ENCODE assay signal across 13 cellular contexts in the genomic region with DNA sequence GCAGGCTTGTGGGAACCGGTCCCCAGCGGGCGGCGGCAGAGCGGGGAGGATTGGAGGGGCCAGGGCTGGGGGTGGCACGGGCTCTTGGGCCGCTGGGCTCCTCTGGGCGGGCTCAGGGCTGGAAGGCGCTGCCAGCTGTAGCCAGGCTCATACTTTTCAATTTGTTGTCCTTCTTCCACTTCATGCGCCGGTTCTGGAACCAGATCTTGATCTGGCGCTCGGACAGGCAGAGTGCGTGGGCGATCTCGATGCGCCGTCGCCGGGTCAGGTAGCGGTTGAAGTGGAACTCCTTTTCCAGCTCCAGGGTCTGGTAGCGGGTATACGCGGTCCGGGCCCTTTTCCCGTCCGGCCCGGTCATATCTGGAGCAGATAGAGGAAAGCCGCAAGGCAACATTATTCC. TPM values are rescaled to one million over a fixed set of nuclear protein-coding genes. Genes with fewer than 3 reads are reported as not detected.
DNase-seq lines count a peak whose midpoint lies in the region; ATAC-seq and TF ChIP-seq lines count a peak whose summit lies in the region.
"Had no signal": no experiment of that assay in that cellular context is flagged by ENCODE, and none has a peak within 500 bp of the region (broad histone marks: within the 10 kb centered on the region; RNA-seq: fewer than 3 reads in every experiment).

No MANE protein-coding gene starts in this region.

- TF ChIP-seq CTCF in Peyer's patch (IDR thresholded peaks at IDR 0.05) (no peak), fibroblast of mammary gland (conservative IDR thresholded peaks at IDR 0.05; ENCODE audit: control insufficient read depth, insufficient read depth, low read depth, low read length) (no peak), sigmoid colon (IDR thresholded peaks at IDR 0.05) (no peak)

- no peak for TF ChIP-seq EP300 in sigmoid colon (IDR thresholded peaks at IDR 0.05)

- DNase-seq in NCI-H1417 (lab: John Stamatoyannopoulos, UW) (peak in 2 of 3 experiments; percentile 60 to 66), NCI-H1417 treated with DMSO at 0.1 percent for 48 hours (lab: John Stamatoyannopoulos, UW) (no peak), Peyer's patch (peak in 2 of 3 donors; percentile 45 to 47), fibroblast of mammary gland (ENCODE audit: low read depth) (no peak), sigmoid colon (no peak), GDM1 (lab: John Stamatoyannopoulos, UW) (no peak), inferior parietal cortex (ENCODE audit: extremely low spot score) (no peak)
- DNase-seq: COR-L47 had no signal

- no peaks in the 10 kb centered on the region for H3K27me3 ChIP-seq in Peyer's patch
- H3K27me3 ChIP-seq in sigmoid colon = peaks cover 0 to 7% (median 0%) of the 10 kb centered on the region in 3 donors

- H3K9me3 ChIP-seq in Peyer's patch = no peaks in the 10 kb centered on the region
- no peaks in the 10 kb centered on the region for H3K9me3 ChIP-seq in sigmoid colon
- H3K9me3 ChIP-seq: tibial nerve had no signal

- H3K4me3 ChIP-seq in Peyer's patch = peak overlapping the region; percentile 6 to 50 (median 32)
- peak overlapping the region; percentile 46 for H3K4me3 ChIP-seq in fibroblast of mammary gland (ENCODE audit: control insufficient read depth, low read depth, low read length)
- H3K4me3 ChIP-seq in sigmoid colon = peak overlapping the region; percentile 36 to 70 (median 56)

- intact Hi-C loops in sigmoid colon (cut with DNase I) = loop anchor here (2.0 kb wide), 2 partner anchors 99 to 241 kb away; no protein-coding TSS in a partner anchor

- H3K27ac ChIP-seq in Peyer's patch (peak overlapping the region; percentile 34 to 92 (median 62)), sigmoid colon (peak overlapping the region in 3 of 4 donors; percentile 95 to 99 (median 97))
- H3K27ac ChIP-seq: 22Rv1, tibial nerve had no signal

- peaks cover 0 to 45% (median 9%) of the 10 kb centered on the region in 4 donors for H3K4me1 ChIP-seq in Peyer's patch
- peaks cover 0 to 59% (median 48%) of the 10 kb centered on the region in 4 donors for H3K4me1 ChIP-seq in sigmoid colon

- peaks cover 0 to 28% (median 0%) of the 10 kb centered on the region in 3 donors for H3K36me3 ChIP-seq in Peyer's patch
- no peaks in the 10 kb centered on the region for H3K36me3 ChIP-seq in sigmoid colon
- H3K36me3 ChIP-seq: tibial nerve had no signal

- no peak for ATAC-seq in GM18519 (IDR thresholded peaks at IDR 0.05; ENCODE audit: low FRiP score, unreplicated experiment)

- TF ChIP-seq POLR2A in Peyer's patch (IDR thresholded peaks at IDR 0.05) = no peak
- TF ChIP-seq POLR2A in sigmoid colon (IDR thresholded peaks at IDR 0.05) = no peak

- 30 to 74% methylated on average over 29 of the region's 29 CpGs for WGBS in sigmoid colon, 2 donors

RNA-seq across cellular contexts. Expression of a gene that starts 1.5 kb away (rescaled TPM):
- total RNA-seq in Peyer's patch (10 to 100 TPM in 3 of 4 donors, 1 to 10 TPM in 1; 7.7 to 22.5 (median 15.0) TPM), sigmoid colon (1 to 10 TPM; 1.5 to 2.5 (median 2.1) TPM)
- 10 to 100 TPM in 1 of 3 donors, 1 to 10 TPM in 2; 3.2 to 13.9 (median 4.2) TPM for polyA plus RNA-seq in sigmoid colon
- total RNA-seq: activated T-helper 1 cell treated with anti-CD3 and anti-CD28 coated beads, Interleukin-12 subunit alpha, Interleukin-12 subunit beta, Interleukin-2, Interleukin-4 antibody, amounts not matched to agents 30 ng/mL and 10 ng/mL and 1 ng/mL, durations not matched to agents 14 hours and 24 hours and 36 hours had no signal
- polyA plus RNA-seq: neural cell had no signal

RNA-seq across cellular contexts. Expression of a gene that starts 2.1 kb away (rescaled TPM):
- total RNA-seq in Peyer's patch (10 to 100 TPM; 37.0 to 89.3 (median 65.4) TPM), sigmoid colon (10 to 100 TPM; 25.3 to 64.3 (median 30.1) TPM)
- 10 to 100 TPM in 2 of 3 donors, 1 to 10 TPM in 1; 6.2 to 16.7 (median 10.2) TPM for polyA plus RNA-seq in sigmoid colon
- polyA plus RNA-seq: neural cell had no signal

RNA-seq across cellular contexts. Expression of a gene that starts 12.7 kb away (rescaled TPM):
- total RNA-seq in Peyer's patch (10 to 100 TPM; 34.3 to 98.4 (median 66.7) TPM), sigmoid colon (10 to 100 TPM in 3 of 4 donors, 1 to 10 TPM in 1; 6.7 to 10.5 (median 10.3) TPM)
- polyA plus RNA-seq in sigmoid colon = 10 to 100 TPM in 2 of 3 donors, 1 to 10 TPM in 1; 6.0 to 28.5 (median 10.2) TPM
- polyA plus RNA-seq: neural cell had no signal

RNA-seq across cellular contexts. Expression of a gene that starts 13.9 kb away (rescaled TPM):
- total RNA-seq in Peyer's patch (1 to 10 TPM; 1.8 to 6.6 (median 5.1) TPM), sigmoid colon (1 to 10 TPM; 4.6 to 8.3 (median 5.4) TPM)
- polyA plus RNA-seq in sigmoid colon = 1 to 10 TPM in 2 of 3 donors, under 1 TPM in 1; 0.23 to 2.7 (median 1.2) TPM
- polyA plus RNA-seq: neural cell had no signal

RNA-seq across cellular contexts. Expression of a gene that starts 18.7 kb away (rescaled TPM):
- 10 to 100 TPM; 10.7 to 22.8 (median 19.0) TPM for total RNA-seq in Peyer's patch
- total RNA-seq in sigmoid colon = 1 to 10 TPM; 1.1 to 6.6 (median 3.4) TPM
- 10 to 100 TPM; 21.3 to 67.3 (median 43.0) TPM for polyA plus RNA-seq in sigmoid colon
- polyA plus RNA-seq: neural cell had no signal

Comparison
In these comparisons a context has a peak if more than half of its experiments do, and no peak if none do; other contexts are left out.
1. DNase-seq: peak in NCI-H1417 (2 of 3) and Peyer's patch (2 of 3); none in NCI-H1417 treated with DMSO at 0.1 percent for 48 hours (single experiment), fibroblast of mammary gland (single experiment), sigmoid colon (single experiment), GDM1 (single experiment) and inferior parietal cortex (single experiment).
2. Peak in every context shown above with its lines, with median percentiles within 50 percentile points of each other: H3K4me3 ChIP-seq.